18 cellular contexts compared by ENCODE assay signal in genomic region chr11:5242933-5243844, GRCh38. TPM values are rescaled to one million over a fixed set of nuclear protein-coding genes. Genes with fewer than 3 reads are reported as not detected.
DNase-seq lines count a peak whose midpoint lies in the region; ATAC-seq lines count a peak whose summit lies in the region.
"Had no signal": no experiment of that assay in that cellular context is flagged by ENCODE, and none has a peak within 500 bp of the region (broad histone marks: within the 10 kb centered on the region; RNA-seq: fewer than 3 reads in every experiment).

No MANE protein-coding gene starts in this region.

- no peak overlapping the region for H2BK5ac ChIP-seq in trophoblast cell (ENCODE audit: low read depth, low read length, poor library complexity)

- H3K4me3 ChIP-seq in trophoblast cell (ENCODE audit: low read depth, low read length): no peak overlapping the region

- intact Hi-C loops in left colon (cut with DNase I, micrococcal nuclease): no loop called here

- H2AFZ ChIP-seq in trophoblast cell (ENCODE audit: insufficient read depth, low read length, poor library complexity): no peak overlapping the region

- no peak overlapping the region for H2BK12ac ChIP-seq in trophoblast cell (ENCODE audit: low read length)

- peak; percentile 66 for ATAC-seq in GM19395 (IDR thresholded peaks at IDR 0.05; ENCODE audit: unreplicated experiment)
- peak; percentile 53 for ATAC-seq in HG02885 (IDR thresholded peaks at IDR 0.05; ENCODE audit: poor library complexity, unreplicated experiment)
- ATAC-seq in left colon: no peak
- no peak for ATAC-seq in GM18858 (IDR thresholded peaks at IDR 0.05; ENCODE audit: unreplicated experiment)
- ATAC-seq: effector memory CD8-positive, alpha-beta T cell; SK-N-SH treated with all-trans-retinoic acid at 6 μM for 48 hours; stimulated activated memory B cell treated with anti-CD40 and anti-IgM and Interleukin-4, amounts not matched to agents 10 μg/mL and 1 μg/mL and 100 μg/mL, for 72 hours had no signal

- H4K12ac ChIP-seq in trophoblast cell (ENCODE audit: low read depth, low read length): no peak overlapping the region

- peak; percentile 8 for DNase-seq in M059J (ENCODE audit: low read depth)
- DNase-seq in trophoblast cell: no peak
- DNase-seq in DMS79 treated with DMSO at 0.1 percent for 48 hours (lab: John Stamatoyannopoulos, UW): no peak
- DNase-seq in NK-92 treated with Interleukin-12 subunit alpha and Interleukin-12 subunit beta, amount 100 ng/mL, for 24 hours (lab: John Stamatoyannopoulos, UW): no peak
- no peak for DNase-seq in left colon
- DNase-seq: activated naive CD4-positive, alpha-beta T cell treated with anti-CD3 and anti-CD28 coated beads, Interleukin-2, amount 10 ng/mL, durations not matched to agents 7 days and 5 days; BE2C; DMS79; effector memory CD8-positive, alpha-beta T cell; mesendoderm; MV-4-11 had no signal

- H3K23ac ChIP-seq in trophoblast cell (ENCODE audit: low read length): no peak overlapping the region

- no peak overlapping the region for H4K91ac ChIP-seq in trophoblast cell (ENCODE audit: low read depth, low read length)

- no peaks in the 10 kb centered on the region for H3K79me1 ChIP-seq in trophoblast cell (ENCODE audit: low read length)

- no peaks in the 10 kb centered on the region for H3K36me3 ChIP-seq in trophoblast cell (ENCODE audit: control insufficient read depth in 1 of 2, insufficient read depth in 2 of 2, low read length in 2 of 2)
- H3K36me3 ChIP-seq: BE2C, neutrophil had no signal

- no peak overlapping the region for H2AK5ac ChIP-seq in trophoblast cell (ENCODE audit: low read length)

- H3K27ac ChIP-seq in trophoblast cell (ENCODE audit: low read depth, low read length): no peak overlapping the region
- H3K27ac ChIP-seq: neutrophil had no signal

- no peak overlapping the region for H4K8ac ChIP-seq in trophoblast cell (ENCODE audit: low read depth, low read length)

- WGBS in trophoblast cell (ENCODE audit: extremely low coverage, insufficient coverage, insufficient read length): no CpG with 5 or more reads among the region's 7 CpGs

- H3K4me1 ChIP-seq in trophoblast cell (ENCODE audit: control insufficient read depth in 1 of 2, insufficient read depth in 2 of 2, low read length in 2 of 2): no peaks in the 10 kb centered on the region
- H3K4me1 ChIP-seq: BE2C had no signal

- H3K4me2 ChIP-seq in trophoblast cell (ENCODE audit: low read length): no peak overlapping the region

- no peak overlapping the region for H3K4ac ChIP-seq in trophoblast cell (ENCODE audit: low read depth, low read length)

- no peak overlapping the region for H2BK120ac ChIP-seq in trophoblast cell (ENCODE audit: insufficient read depth, low read length, poor library complexity)

- no peaks in the 10 kb centered on the region for H3K79me2 ChIP-seq in trophoblast cell (ENCODE audit: control insufficient read depth, insufficient read depth, low read length, poor library complexity)

- H3K9ac ChIP-seq in trophoblast cell (ENCODE audit: low read length): peak overlapping the region; percentile 13

- H3K9me3 ChIP-seq in trophoblast cell (ENCODE audit: insufficient read depth, low read depth, low read length): no peaks in the 10 kb centered on the region
- H3K9me3 ChIP-seq: BE2C, neutrophil had no signal

- H3K14ac ChIP-seq in trophoblast cell (ENCODE audit: low read length): no peak overlapping the region

- no peak overlapping the region for H3K18ac ChIP-seq in trophoblast cell (ENCODE audit: low read length)

- H3K27me3 ChIP-seq in trophoblast cell (ENCODE audit: insufficient read depth, low read length): no peaks in the 10 kb centered on the region
- H3K27me3 ChIP-seq: BE2C, neutrophil had no signal

RNA-seq across cellular contexts. Expression of gene HBG1, which starts 6.5 kb away (rescaled TPM):
- not detected in 2 replicates for total RNA-seq in M059J (2014; rRNA removed; shearing (Covaris generic))
- polyA plus RNA-seq in trophoblast cell (2013): not detected in 2 replicates
- not detected for total RNA-seq in left colon

RNA-seq across cellular contexts. Expression of gene HBD, which starts 8.9 kb away (rescaled TPM):
- total RNA-seq in M059J (2014; rRNA removed; shearing (Covaris generic)): 0.32 and 0.44 TPM in 2 replicates
- not detected in 2 replicates for polyA plus RNA-seq in trophoblast cell (2013)
- not detected for total RNA-seq in left colon
- total RNA-seq: frontal cortex had no signal

RNA-seq across cellular contexts. Expression of gene HBG2, which starts 11.4 kb away (rescaled TPM):
- not detected in 2 replicates for total RNA-seq in M059J (2014; rRNA removed; shearing (Covaris generic))
- not detected in 2 replicates for polyA plus RNA-seq in trophoblast cell (2013)
- not detected for total RNA-seq in left colon

RNA-seq across cellular contexts. Expression of gene HBB, which starts 16.3 kb away (rescaled TPM):
- not detected in 2 replicates for total RNA-seq in M059J (2014; rRNA removed; shearing (Covaris generic))
- not detected in 2 replicates for polyA plus RNA-seq in trophoblast cell (2013)
- 10 to 100 TPM in 1 of 2 donors, 1 to 10 TPM in 1; 9.3 to 25.8 TPM for total RNA-seq in left colon

RNA-seq across cellular contexts. Expression of gene HBE1, which starts 26.6 kb away (rescaled TPM):
- 2.2 and 7.0 TPM in 2 replicates for total RNA-seq in M059J (2014; rRNA removed; shearing (Covaris generic))
- polyA plus RNA-seq in trophoblast cell (2013): not detected in 2 replicates
- total RNA-seq in left colon: not detected

Comparison
In these comparisons a context has a peak if more than half of its experiments do, and no peak if none do; other contexts are left out.
1. ATAC-seq: peak in GM19395 (single experiment) and HG02885 (single experiment); none in left colon (single experiment) and GM18858 (single experiment).